In genomic region chr3:99256788-99257187, GRCh38 we compare ENCODE assay signal across 24 cellular contexts.
"Had no signal": no experiment of that assay in that cellular context is flagged by ENCODE, and none has a peak within 500 bp of the region (broad histone marks: within the 10 kb centered on the region; RNA-seq: fewer than 3 reads in every experiment).

No MANE protein-coding gene starts in this region.

- H3K27ac ChIP-seq: esophagus squamous epithelium, left lung, prostate gland, sigmoid colon, skin epidermis, spleen, testis, tibial nerve, upper lobe of left lung, vagina had no signal

- H3K36me3 ChIP-seq: esophagus squamous epithelium, left lung, prostate gland, sigmoid colon, spleen, tibial nerve, upper lobe of left lung, vagina had no signal

- H3K4me3 ChIP-seq: esophagus squamous epithelium, left lung, prostate gland, sigmoid colon, skin epidermis, spleen, tibial nerve, upper lobe of left lung, vagina had no signal

- DNase-seq: cortex of kidney; effector memory CD8-positive, alpha-beta T cell; erythroblast; esophagus squamous epithelium; foreskin melanocyte; hypothalamus; left cardiac atrium; left lung; naive thymus-derived CD8-positive, alpha-beta T cell; nephron progenitor cell; nucleus accumbens; right cardiac atrium; sigmoid colon; spleen; stimulated activated CD4-positive, alpha-beta T cell treated with anti-CD3 and anti-CD28 coated beads, Interleukin-4, amount 100 ng/mL, for 4 hours; stimulated activated naive CD8-positive, alpha-beta T cell treated with anti-CD3 and anti-CD28 coated beads, Interleukin-15, Interleukin-2, amounts not matched to agents 100 U/mL and 50 U/mL, for 24 hours; substantia nigra; testis had no signal

- H3K27me3 ChIP-seq: esophagus squamous epithelium, left lung, sigmoid colon, spleen, testis, tibial nerve, upper lobe of left lung, vagina had no signal

- H3K9me3 ChIP-seq: esophagus squamous epithelium, prostate gland, sigmoid colon, testis, upper lobe of left lung, vagina had no signal

- ATAC-seq: effector memory CD8-positive, alpha-beta T cell; left cardiac atrium; left lung; naive thymus-derived CD8-positive, alpha-beta T cell; right cardiac atrium; stimulated activated memory B cell treated with anti-CD40 and anti-IgM and Interleukin-4, amounts not matched to agents 10 μg/mL and 1 μg/mL and 100 μg/mL, for 72 hours; stimulated activated naive CD8-positive, alpha-beta T cell treated with anti-CD3 and anti-CD28 coated beads, Interleukin-15, Interleukin-2, amounts not matched to agents 100 U/mL and 50 U/mL, for 24 hours had no signal

- H3K4me1 ChIP-seq: prostate gland, spleen, testis, tibial nerve, upper lobe of left lung, vagina had no signal
